ENCODE assay signal across 26 cellular contexts in the genomic region with DNA sequence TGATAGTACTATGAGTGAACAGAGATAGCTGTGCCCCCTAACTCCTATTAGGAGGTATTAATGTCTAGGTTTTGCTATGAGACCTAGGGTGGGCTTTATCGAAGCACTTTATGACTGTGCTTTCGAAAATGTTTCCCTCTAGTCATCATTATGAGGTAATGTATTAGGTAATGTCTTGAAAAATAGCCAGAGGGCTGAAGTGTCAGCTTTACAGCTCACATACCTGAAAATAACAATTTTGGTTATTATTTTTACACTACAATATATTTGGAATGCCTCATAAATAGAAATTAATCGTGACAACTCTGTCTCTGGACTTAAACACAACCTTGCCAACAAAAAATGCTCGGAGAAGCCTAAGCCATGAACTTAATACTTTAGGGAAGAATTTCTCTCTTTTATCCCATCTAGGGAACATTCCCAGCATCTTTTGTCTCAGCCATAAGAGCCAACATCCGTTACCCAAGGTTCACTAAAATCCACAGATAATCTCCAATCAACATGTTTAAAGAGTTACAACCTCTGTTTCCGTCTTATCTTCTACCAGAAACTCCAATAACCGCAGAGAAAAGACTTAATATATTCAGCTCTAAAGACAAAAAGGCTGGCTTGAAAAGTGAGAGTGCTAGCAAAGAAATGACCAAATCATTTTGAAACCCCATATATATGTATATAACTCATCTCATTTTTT.
DNase-seq lines count a peak whose midpoint lies in the region; ATAC-seq, FAIRE-seq and TF ChIP-seq lines count a peak whose summit lies in the region.
"Had no signal": no experiment of that assay in that cellular context is flagged by ENCODE, and none has a peak within 500 bp of the region (broad histone marks: within the 10 kb centered on the region; RNA-seq: fewer than 3 reads in every experiment).

No MANE protein-coding gene starts in this region.

- ATAC-seq in Right ventricle myocardium superior (ENCODE audit: poor library complexity) (peak; percentile 27), Right ventricle myocardium inferior (no peak), HepG2 (no peak)
- ATAC-seq: activated CD4-positive, alpha-beta T cell treated with anti-CD3 and anti-CD28 coated beads for 36 hours; body of pancreas had no signal

- H3K4me1 ChIP-seq in HepG2 (ENCODE audit: insufficient read depth, low read length): no peaks in the 10 kb centered on the region
- H3K4me1 ChIP-seq: body of pancreas, HAP-1 had no signal

- no peaks in the 10 kb centered on the region for H3K36me3 ChIP-seq in HepG2 (replicated peaks in 1 of 2; ENCODE audit: control insufficient read depth in 1 of 2, insufficient read depth in 2 of 2, low read length in 2 of 2)
- H3K36me3 ChIP-seq: HAP-1 had no signal

- no peak overlapping the region for H3K9ac ChIP-seq in HepG2 (ENCODE audit: insufficient read depth, low read depth, low read length)
- H3K9ac ChIP-seq: KMS-11 had no signal

- intact Hi-C loops in Right ventricle myocardium superior (cut with DNase I): no loop called here
- intact Hi-C loops in Right ventricle myocardium inferior (cut with DNase I): loop anchor here (10.0 kb wide), 1 partner anchor 436 kb away; no protein-coding TSS in a partner anchor
- intact Hi-C loops in HepG2 (cut with micrococcal nuclease; ENCODE audit: unreplicated experiment): no loop called here
- intact Hi-C loops in activated CD4-positive, alpha-beta memory T cell treated with anti-CD3 and anti-CD28 coated beads for 36 hours (cut with micrococcal nuclease): no loop called here

- H3K27ac ChIP-seq in HepG2 (ENCODE audit: extremely low read length, insufficient read depth, low read length): no peak overlapping the region
- H3K27ac ChIP-seq: body of pancreas, KMS-11 had no signal

- in situ Hi-C loops in HepG2 (cut with HindIII; ENCODE audit: extremely low pct_ligation_motif_present, low pct_unique_long_range_greater_than_20kb): no loop called here

- CTCF ChIA-PET in HepG2 (lab: Yijun Ruan, JAX; ENCODE audit: low intra/inter-chr PET ratio, low total read pairs): no interaction called here
- CTCF ChIA-PET in activated CD4-positive, alpha-beta memory T cell treated with anti-CD3 and anti-CD28 coated beads for 36 hours (lab: Charles Lee): no interaction called here

- FAIRE-seq in HepG2 (lab: Jason Lieb, UNC): no peak
- FAIRE-seq: small intestine, TTC549 had no signal

- H3K9me3 ChIP-seq in HepG2 (ENCODE audit: low read length): no peaks in the 10 kb centered on the region
- H3K9me3 ChIP-seq: body of pancreas, HAP-1 had no signal

- TF ChIP-seq CTCF in chondrocyte (IDR thresholded peaks at IDR 0.05) (no peak), HepG2 (CRISPR knock-in tag; IDR thresholded peaks at IDR 0.05) (no peak), nephron progenitor cell (IDR thresholded peaks at IDR 0.05) (no peak)

- H3K4me1 Mint-ChIP-seq in chondrocyte (ENCODE audit: low read depth) (peaks cover 60% of the 10 kb centered on the region), nephron progenitor cell (peaks cover 17% of the 10 kb centered on the region)
- no peaks in the 10 kb centered on the region for H3K4me1 Mint-ChIP-seq in activated CD4-positive, alpha-beta memory T cell treated with anti-CD3 and anti-CD28 coated beads for 36 hours (ENCODE audit: low read depth)
- H3K4me1 Mint-ChIP-seq: activated CD4-positive, alpha-beta T cell treated with anti-CD3 and anti-CD28 coated beads for 36 hours; B cell had no signal

- no peak for TF ChIP-seq RAD21 in HepG2 (CRISPR knock-in tag; IDR thresholded peaks at IDR 0.05)

- H3K27me3 ChIP-seq in HepG2 (ENCODE audit: control insufficient read depth in 1 of 2, insufficient read depth in 2 of 2, low read length in 2 of 2): no peaks in the 10 kb centered on the region
- H3K27me3 ChIP-seq: body of pancreas had no signal

- BruUV-seq in HepG2 (replicated peaks; lab: Mats Ljungman, UMichigan): no TSS peak

- DNase-seq in Right ventricle myocardium superior: no peak
- no peak for DNase-seq in Right ventricle myocardium inferior (ENCODE audit: missing footprints)
- DNase-seq in chondrocyte (ENCODE audit: low spot score): no peak
- DNase-seq in HepG2 (ENCODE audit: low spot score): no peak
- DNase-seq in nephron progenitor cell: no peak
- DNase-seq in NCI-H187 (lab: John Stamatoyannopoulos, UW): no peak
- DNase-seq in NCI-H2227 (lab: John Stamatoyannopoulos, UW; ENCODE audit: unreplicated experiment): no peak
- no peak for DNase-seq in activated CD4-positive, alpha-beta memory T cell treated with anti-CD3 and anti-CD28 coated beads for 36 hours
- DNase-seq: 8988T; activated CD4-positive, alpha-beta T cell treated with anti-CD3 and anti-CD28 coated beads for 36 hours; body of pancreas; DMS79 treated with DMSO at 0.1 percent for 48 hours; NCI-H1092; NCI-H2029; NCI-H510A; small intestine; stimulated activated CD4-positive, alpha-beta T cell treated with anti-CD3 and anti-CD28 coated beads, Interleukin-4, amount 100 ng/mL, for 1 hour; SW 1271 had no signal

- H3K4me3 Mint-ChIP-seq in chondrocyte (ENCODE audit: unreplicated experiment) (no peak overlapping the region), nephron progenitor cell (no peak overlapping the region)
- H3K4me3 Mint-ChIP-seq in activated CD4-positive, alpha-beta memory T cell treated with anti-CD3 and anti-CD28 coated beads for 36 hours: no peak overlapping the region
- H3K4me3 Mint-ChIP-seq: activated CD4-positive, alpha-beta T cell treated with anti-CD3 and anti-CD28 coated beads for 36 hours; activated naive CD8-positive, alpha-beta T cell; B cell; dendritic cell treated with granulocyte-macrophage colony-stimulating factor and Interleukin-4, amounts not matched to agents 40 ng/mL and 50 ng/mL, for 4 days; stimulated activated naive CD8-positive, alpha-beta T cell treated with anti-CD3 and anti-CD28 coated beads, Interleukin-15, Interleukin-2, amounts not matched to agents 100 ng/mL and 50 ng/mL, for 24 hours; type B pancreatic cell had no signal

- H3K27ac Mint-ChIP-seq in chondrocyte (ENCODE audit: unreplicated experiment) (peak overlapping the region; percentile 46), nephron progenitor cell (no peak overlapping the region)
- no peak overlapping the region for H3K27ac Mint-ChIP-seq in activated CD4-positive, alpha-beta memory T cell treated with anti-CD3 and anti-CD28 coated beads for 36 hours
- H3K27ac Mint-ChIP-seq: activated CD4-positive, alpha-beta T cell treated with anti-CD3 and anti-CD28 coated beads for 36 hours; activated naive CD8-positive, alpha-beta T cell; B cell; dendritic cell treated with granulocyte-macrophage colony-stimulating factor and Interleukin-4, amounts not matched to agents 40 ng/mL and 50 ng/mL, for 4 days; stimulated activated naive CD8-positive, alpha-beta T cell treated with anti-CD3 and anti-CD28 coated beads, Interleukin-15, Interleukin-2, amounts not matched to agents 100 ng/mL and 50 ng/mL, for 24 hours had no signal

- POLR2A ChIA-PET in HepG2 (lab: Yijun Ruan, JAX): no interaction called here
- POLR2A ChIA-PET in activated CD4-positive, alpha-beta memory T cell treated with anti-CD3 and anti-CD28 coated beads for 36 hours (lab: Charles Lee): no interaction called here

- no peaks in the 10 kb centered on the region for H3K27me3 Mint-ChIP-seq in chondrocyte (ENCODE audit: low read depth)
- H3K27me3 Mint-ChIP-seq in nephron progenitor cell (ENCODE audit: low read depth, poor library complexity): peaks cover 4% of the 10 kb centered on the region
- peaks cover 1% of the 10 kb centered on the region for H3K27me3 Mint-ChIP-seq in activated CD4-positive, alpha-beta memory T cell treated with anti-CD3 and anti-CD28 coated beads for 36 hours
- H3K27me3 Mint-ChIP-seq: activated CD4-positive, alpha-beta T cell treated with anti-CD3 and anti-CD28 coated beads for 36 hours; activated naive CD8-positive, alpha-beta T cell; B cell; dendritic cell treated with granulocyte-macrophage colony-stimulating factor and Interleukin-4, amounts not matched to agents 40 ng/mL and 50 ng/mL, for 4 days; stimulated activated naive CD8-positive, alpha-beta T cell treated with anti-CD3 and anti-CD28 coated beads, Interleukin-15, Interleukin-2, amounts not matched to agents 100 ng/mL and 50 ng/mL, for 24 hours; type B pancreatic cell had no signal

- H3K79me2 ChIP-seq in HepG2 (ENCODE audit: insufficient read depth, low read length): no peaks in the 10 kb centered on the region

- no peaks in the 10 kb centered on the region for H4K20me1 ChIP-seq in HepG2 (ENCODE audit: insufficient read depth, low read length)

- TF ChIP-seq POLR2A in HepG2 (IDR thresholded peaks at IDR 0.05; ENCODE audit: insufficient read depth in 1 of 2, low read depth in 2 of 2, low read length in 2 of 2): no peak

- no peak overlapping the region for H3K4me3 ChIP-seq in HepG2 (replicated peaks in 1 of 3; ENCODE audit: insufficient read depth in 1 of 3, low read depth in 2 of 3, low read length in 3 of 3)
- H3K4me3 ChIP-seq: body of pancreas, HAP-1 had no signal

- no peak for TF ChIP-seq EP300 in HepG2 (IDR thresholded peaks at IDR 0.05; ENCODE audit: low read depth in 2 of 2, low read length in 2 of 2)
- TF ChIP-seq EP300 in HepG2 (CRISPR knock-in tag; IDR thresholded peaks at IDR 0.05; ENCODE audit: borderline replicate concordance): no peak

- H3K36me3 Mint-ChIP-seq in chondrocyte (ENCODE audit: low read depth) (no peaks in the 10 kb centered on the region), nephron progenitor cell (ENCODE audit: low read depth) (peaks cover 4% of the 10 kb centered on the region)
- no peaks in the 10 kb centered on the region for H3K36me3 Mint-ChIP-seq in activated CD4-positive, alpha-beta memory T cell treated with anti-CD3 and anti-CD28 coated beads for 36 hours
- H3K36me3 Mint-ChIP-seq: activated naive CD8-positive, alpha-beta T cell; type B pancreatic cell had no signal

- WGBS in HepG2 (ENCODE audit: low lambda C conversion rate): under 1% methylated on average over 7 of the region's 7 CpGs

- H3K9me3 Mint-ChIP-seq in chondrocyte (ENCODE audit: low read depth) (no peaks in the 10 kb centered on the region), nephron progenitor cell (peaks cover 9% of the 10 kb centered on the region)
- no peaks in the 10 kb centered on the region for H3K9me3 Mint-ChIP-seq in activated CD4-positive, alpha-beta memory T cell treated with anti-CD3 and anti-CD28 coated beads for 36 hours
- H3K9me3 Mint-ChIP-seq: dendritic cell treated with granulocyte-macrophage colony-stimulating factor and Interleukin-4, amounts not matched to agents 40 ng/mL and 50 ng/mL, for 4 days; stimulated activated naive CD8-positive, alpha-beta T cell treated with anti-CD3 and anti-CD28 coated beads, Interleukin-15, Interleukin-2, amounts not matched to agents 100 ng/mL and 50 ng/mL, for 24 hours; type B pancreatic cell had no signal

- no peak overlapping the region for H2AFZ ChIP-seq in HepG2 (ENCODE audit: low read length)

- H3K4me2 ChIP-seq in HepG2 (ENCODE audit: low read depth, low read length): no peak overlapping the region
- H3K4me2 ChIP-seq: KMS-11 had no signal

TF ChIP-seq in HepG2, 621 proteins besides CTCF, POLR2A, EP300 and RAD21 (continues in another document):
- TF ChIP-seq U2AF2 (IDR thresholded peaks at IDR 0.05; ENCODE audit: low read depth, low read length): no peak
- TF ChIP-seq GABPA (IDR thresholded peaks at IDR 0.05; ENCODE audit: low read depth, low read length): no peak
- no peak for TF ChIP-seq GABPA (CRISPR knock-in tag; IDR thresholded peaks at IDR 0.05; ENCODE audit: low read depth)
- TF ChIP-seq ATF7 (IDR thresholded peaks at IDR 0.05): peak; percentile 33; the same call in 1 of the 2 replicates
- no peak for TF ChIP-seq ATF7 (CRISPR knock-in tag; IDR thresholded peaks at IDR 0.05)
